ENCODE assay signal across 1 cellular context in genomic region chr15:26838742-26839460, GRCh38.
TF ChIP-seq lines count a peak whose summit lies in the region.

No MANE protein-coding gene starts in this region.

TF ChIP-seq in WTC11, 78 proteins besides CTCF, POLR2A, EP300 and RAD21 (continued from another document):
- TF ChIP-seq ZBTB21 (CRISPR knock-in tag; IDR thresholded peaks at IDR 0.05; ENCODE audit: borderline replicate concordance) (no peak), ETV6 (CRISPR knock-in tag; IDR thresholded peaks at IDR 0.05) (0 out of 2 replicates have a peak, but pooled peaks have one; percentile 27), TP53 (CRISPR knock-in tag; IDR thresholded peaks at IDR 0.05) (no peak), NR1H2 (CRISPR knock-in tag; IDR thresholded peaks at IDR 0.05) (no peak)
- TF ChIP-seq, protein P1, sequence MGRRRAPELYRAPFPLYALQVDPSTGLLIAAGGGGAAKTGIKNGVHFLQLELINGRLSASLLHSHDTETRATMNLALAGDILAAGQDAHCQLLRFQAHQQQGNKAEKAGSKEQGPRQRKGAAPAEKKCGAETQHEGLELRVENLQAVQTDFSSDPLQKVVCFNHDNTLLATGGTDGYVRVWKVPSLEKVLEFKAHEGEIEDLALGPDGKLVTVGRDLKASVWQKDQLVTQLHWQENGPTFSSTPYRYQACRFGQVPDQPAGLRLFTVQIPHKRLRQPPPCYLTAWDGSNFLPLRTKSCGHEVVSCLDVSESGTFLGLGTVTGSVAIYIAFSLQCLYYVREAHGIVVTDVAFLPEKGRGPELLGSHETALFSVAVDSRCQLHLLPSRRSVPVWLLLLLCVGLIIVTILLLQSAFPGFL (CRISPR knock-in tag; IDR thresholded peaks at IDR 0.05; ENCODE audit: borderline replicate concordance), result no peak
TF ChIP-seq in WTC11: peak in this region for 3.
